In genomic region chr1:207823880-207824566, GRCh38 we compare ENCODE assay signal across 1 cellular context.
TF ChIP-seq lines count a peak whose summit lies in the region.

No MANE protein-coding gene starts in this region.

TF ChIP-seq in HEK293, 187 proteins besides CTCF, POLR2A, EP300 and RAD21 (continued from another document):
- TF ChIP-seq ZSCAN4 (tag by site-specific recombination; IDR thresholded peaks at IDR 0.05), result no peak
- no peak for TF ChIP-seq ZBTB10 (tag by site-specific recombination; IDR thresholded peaks at IDR 0.05)
- peak; percentile 70 for TF ChIP-seq PRDM1 (tag by site-specific recombination; IDR thresholded peaks at IDR 0.05)
- TF ChIP-seq GLI4 (tag by site-specific recombination; IDR thresholded peaks at IDR 0.05), result no peak
- TF ChIP-seq KLF7 (tag by site-specific recombination; IDR thresholded peaks at IDR 0.05; ENCODE audit: borderline replicate concordance), result no peak
- no peak for TF ChIP-seq ZNF362 (tag by site-specific recombination; IDR thresholded peaks at IDR 0.05)
- TF ChIP-seq ZNF654 (tag by site-specific recombination; IDR thresholded peaks at IDR 0.05; ENCODE audit: low read depth), result no peak
- no peak for TF ChIP-seq ZNF501 (tag by site-specific recombination; IDR thresholded peaks at IDR 0.05)
- TF ChIP-seq ZNF596 (tag by site-specific recombination; IDR thresholded peaks at IDR 0.05), result peak; percentile 96
- peak; percentile 60; the same call in 1 of the 2 replicates for TF ChIP-seq ZNF692 (tag by site-specific recombination; IDR thresholded peaks at IDR 0.05)
- 0 out of 2 replicates have a peak, but pooled peaks have one; percentile 31 for TF ChIP-seq KLF8 (tag by site-specific recombination; IDR thresholded peaks at IDR 0.05)
- peak; percentile 35; the same call in 1 of the 2 replicates for TF ChIP-seq ZNF660 (tag by site-specific recombination; IDR thresholded peaks at IDR 0.05)
- TF ChIP-seq ZNF473 (tag by site-specific recombination; IDR thresholded peaks at IDR 0.05), result no peak
- no peak for TF ChIP-seq RBAK (tag by site-specific recombination; IDR thresholded peaks at IDR 0.05)
- TF ChIP-seq ZNF274 (IDR thresholded peaks at IDR 0.05; ENCODE audit: low read length), result no peak
- no peak for TF ChIP-seq ZNF274 (tag by site-specific recombination; IDR thresholded peaks at IDR 0.05; ENCODE audit: borderline replicate concordance)
- no peak for TF ChIP-seq ZNF510 (tag by site-specific recombination; IDR thresholded peaks at IDR 0.05; ENCODE audit: insufficient replicate concordance)
- TF ChIP-seq TRIM28 (IDR thresholded peaks at IDR 0.05; ENCODE audit: borderline replicate concordance, low read length), result peak; percentile 44; the same call in 1 of the 2 replicates
- no peak for TF ChIP-seq PBX3 (CRISPR knock-in tag; IDR thresholded peaks at IDR 0.05)
- peak; percentile 56; the same call in 1 of the 2 replicates for TF ChIP-seq ZBTB44 (tag by site-specific recombination; IDR thresholded peaks at IDR 0.05)
- no peak for TF ChIP-seq ZNF335 (tag by site-specific recombination; conservative IDR thresholded peaks at IDR 0.05)
- TF ChIP-seq ZNF548 (tag by site-specific recombination; IDR thresholded peaks at IDR 0.05), result peak; percentile 25; the same call in 1 of the 2 replicates
- TF ChIP-seq ZNF664 (tag by site-specific recombination; IDR thresholded peaks at IDR 0.05), result 0 out of 2 replicates have a peak, but pooled peaks have one; percentile 36
- peak; percentile 58; the same call in 1 of the 2 replicates for TF ChIP-seq ATF2 (tag by site-specific recombination; IDR thresholded peaks at IDR 0.05; ENCODE audit: low read depth)
- TF ChIP-seq ZNF121 (tag by site-specific recombination; IDR thresholded peaks at IDR 0.05), result no peak
- TF ChIP-seq ZSCAN18 (tag by site-specific recombination; IDR thresholded peaks at IDR 0.05), result no peak
- TF ChIP-seq ZNF140 (tag by site-specific recombination; IDR thresholded peaks at IDR 0.05), result peak; percentile 21; the same call in 1 of the 2 replicates
- TF ChIP-seq ZNF580 (tag by site-specific recombination; IDR thresholded peaks at IDR 0.05), result peak; percentile 68
- TF ChIP-seq ZNF776 (tag by site-specific recombination; IDR thresholded peaks at IDR 0.05; ENCODE audit: borderline replicate concordance), result peak; percentile 56; the same call in 1 of the 2 replicates
- TF ChIP-seq ZNF658 (tag by site-specific recombination; IDR thresholded peaks at IDR 0.05), result no peak
- no peak for TF ChIP-seq ZNF311 (tag by site-specific recombination; IDR thresholded peaks at IDR 0.05; ENCODE audit: borderline replicate concordance)
- no peak for TF ChIP-seq OSR2 (tag by site-specific recombination; IDR thresholded peaks at IDR 0.05)
- 0 out of 2 replicates have a peak, but pooled peaks have one; percentile 14 for TF ChIP-seq SCRT2 (tag by site-specific recombination; IDR thresholded peaks at IDR 0.05)
- TF ChIP-seq ZBTB21 (tag by site-specific recombination; IDR thresholded peaks at IDR 0.05), result peak; percentile 85
- TF ChIP-seq SCRT1 (tag by site-specific recombination; IDR thresholded peaks at IDR 0.05; ENCODE audit: borderline replicate concordance), result 0 out of 2 replicates have a peak, but pooled peaks have one; percentile 56
- no peak for TF ChIP-seq BCL11B (tag by site-specific recombination; IDR thresholded peaks at IDR 0.05; ENCODE audit: low read depth)
- no peak for TF ChIP-seq ZNF707 (tag by site-specific recombination; IDR thresholded peaks at IDR 0.05)
- TF ChIP-seq ZNF157 (tag by site-specific recombination; IDR thresholded peaks at IDR 0.05), result 0 out of 2 replicates have a peak, but pooled peaks have one; percentile 39
- TF ChIP-seq REPIN1 (tag by site-specific recombination; IDR thresholded peaks at IDR 0.05; ENCODE audit: low read depth), result peak; percentile 61; the same call in 1 of the 2 replicates
- TF ChIP-seq ZNF302 (tag by site-specific recombination; IDR thresholded peaks at IDR 0.05; ENCODE audit: low read depth), result peak; percentile 92; the same call in 1 of the 2 replicates
